20 cellular contexts compared by ENCODE assay signal in the genomic region with DNA sequence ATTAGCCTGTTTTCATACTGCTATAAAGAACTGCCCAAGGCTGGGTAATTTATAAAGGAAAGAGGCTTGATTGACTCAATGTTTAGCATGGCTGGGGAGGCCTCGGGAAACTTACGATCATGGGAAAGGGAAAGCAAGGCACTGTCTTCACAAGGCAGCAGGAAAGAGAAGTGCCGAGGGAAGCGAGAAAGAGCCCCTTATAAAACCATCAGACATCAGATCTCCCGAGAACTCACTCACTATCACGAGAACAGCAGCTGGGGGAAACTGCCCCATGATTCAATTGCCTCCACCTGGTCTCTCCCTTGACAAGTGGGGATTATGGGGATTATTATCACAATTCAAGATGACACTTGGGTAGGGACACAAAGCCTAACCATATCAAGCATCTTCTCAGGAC.
"Had no signal": no experiment of that assay in that cellular context is flagged by ENCODE, and none has a peak within 500 bp of the region (broad histone marks: within the 10 kb centered on the region; RNA-seq: fewer than 3 reads in every experiment).

No MANE protein-coding gene starts in this region.

- DNase-seq: activated CD4-positive, alpha-beta T cell treated with anti-CD3 and anti-CD28 coated beads, Interleukin-2, amount 50 U/mL, for 4 hours; activated naive CD4-positive, alpha-beta T cell; activated T-cell treated with anti-CD3 and anti-CD28 coated beads for 4 hours; colonic mucosa; endodermal cell; left colon; mesenchymal stem cell; mucosa of descending colon; occipital lobe; small intestine; stimulated activated CD4-positive, alpha-beta T cell treated with anti-CD3 and anti-CD28 coated beads, Interleukin-15, amount 100 ng/mL, for 24 hours; stimulated activated naive CD4-positive, alpha-beta T cell treated with Interleukin-2 at 50 U/mL for 16 hours; T-helper 1 cell had no signal

- H3K27me3 Mint-ChIP-seq: central memory CD8-positive, alpha-beta T cell had no signal

- H3K27ac Mint-ChIP-seq: activated naive CD8-positive, alpha-beta T cell; activated T-helper 1 cell treated with anti-CD3 and anti-CD28 coated beads, Interleukin-12 subunit alpha, Interleukin-12 subunit beta, Interleukin-2, Interleukin-4 antibody, amounts not matched to agents 30 ng/mL and 10 ng/mL and 1 ng/mL, durations not matched to agents 14 hours and 24 hours and 36 hours; endodermal cell; WTC11 had no signal

- H3K36me3 Mint-ChIP-seq: activated naive CD8-positive, alpha-beta T cell; WTC11 had no signal

- H3K4me3 ChIP-seq: colonic mucosa, gastroesophageal sphincter, mucosa of descending colon had no signal

- H3K27ac ChIP-seq: colonic mucosa, epithelial cell of prostate, gastroesophageal sphincter had no signal

- H3K4me1 ChIP-seq: colonic mucosa had no signal

- H3K27me3 ChIP-seq: colonic mucosa, gastroesophageal sphincter had no signal

- H3K9me3 Mint-ChIP-seq: activated T-helper 1 cell treated with anti-CD3 and anti-CD28 coated beads, Interleukin-12 subunit alpha, Interleukin-12 subunit beta, Interleukin-2, Interleukin-4 antibody, amounts not matched to agents 30 ng/mL and 10 ng/mL and 1 ng/mL, durations not matched to agents 14 hours and 24 hours and 36 hours; central memory CD8-positive, alpha-beta T cell; endodermal cell; WTC11 had no signal

- H3K4me3 Mint-ChIP-seq: activated naive CD8-positive, alpha-beta T cell; activated T-helper 1 cell treated with anti-CD3 and anti-CD28 coated beads, Interleukin-12 subunit alpha, Interleukin-12 subunit beta, Interleukin-2, Interleukin-4 antibody, amounts not matched to agents 30 ng/mL and 10 ng/mL and 1 ng/mL, durations not matched to agents 14 hours and 24 hours and 36 hours; central memory CD8-positive, alpha-beta T cell; endodermal cell; WTC11 had no signal

- ATAC-seq: gastroesophageal sphincter, left colon, mucosa of descending colon, sciatic nerve, WTC11 had no signal

- H3K9me3 ChIP-seq: colonic mucosa, gastroesophageal sphincter, mucosa of descending colon had no signal

- H3K4me1 Mint-ChIP-seq: central memory CD8-positive, alpha-beta T cell had no signal

- H3K36me3 ChIP-seq: colonic mucosa, gastroesophageal sphincter had no signal
